In the genomic region with DNA sequence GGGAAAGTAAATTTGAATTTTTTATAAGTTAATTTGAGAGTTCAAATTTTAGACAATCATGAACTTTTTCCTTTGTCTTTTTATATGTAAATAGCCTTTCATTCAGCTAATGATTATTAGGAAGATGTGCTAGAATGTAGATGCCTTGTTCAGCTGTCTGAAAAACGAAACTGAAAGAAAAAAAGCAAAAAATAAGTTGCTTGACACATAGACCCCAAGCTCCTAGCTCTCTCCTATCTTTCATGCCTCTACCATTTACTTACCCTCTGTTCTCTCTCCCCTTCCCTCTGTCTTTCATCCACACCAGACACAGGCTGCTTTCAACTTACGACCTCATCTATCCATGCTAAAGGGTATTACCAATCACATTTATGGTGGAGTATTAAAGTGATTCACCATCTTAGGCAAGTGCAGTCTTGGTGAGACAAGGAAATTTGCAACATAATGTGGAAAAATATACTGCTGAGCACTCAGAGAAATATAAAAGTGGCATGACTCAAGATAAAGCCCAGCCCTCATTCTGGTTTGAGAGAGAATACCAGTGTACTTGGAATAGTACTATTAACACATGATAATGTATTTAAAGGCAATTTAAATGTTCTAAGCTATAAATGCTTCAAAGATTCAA, we compare ENCODE assay signal across 1 cellular context.
TF ChIP-seq lines count a peak whose summit lies in the region.

No MANE protein-coding gene starts in this region.

TF ChIP-seq in HepG2, 621 proteins besides CTCF, POLR2A, EP300 and RAD21 (continued from another document):
- TF ChIP-seq, protein P1, sequence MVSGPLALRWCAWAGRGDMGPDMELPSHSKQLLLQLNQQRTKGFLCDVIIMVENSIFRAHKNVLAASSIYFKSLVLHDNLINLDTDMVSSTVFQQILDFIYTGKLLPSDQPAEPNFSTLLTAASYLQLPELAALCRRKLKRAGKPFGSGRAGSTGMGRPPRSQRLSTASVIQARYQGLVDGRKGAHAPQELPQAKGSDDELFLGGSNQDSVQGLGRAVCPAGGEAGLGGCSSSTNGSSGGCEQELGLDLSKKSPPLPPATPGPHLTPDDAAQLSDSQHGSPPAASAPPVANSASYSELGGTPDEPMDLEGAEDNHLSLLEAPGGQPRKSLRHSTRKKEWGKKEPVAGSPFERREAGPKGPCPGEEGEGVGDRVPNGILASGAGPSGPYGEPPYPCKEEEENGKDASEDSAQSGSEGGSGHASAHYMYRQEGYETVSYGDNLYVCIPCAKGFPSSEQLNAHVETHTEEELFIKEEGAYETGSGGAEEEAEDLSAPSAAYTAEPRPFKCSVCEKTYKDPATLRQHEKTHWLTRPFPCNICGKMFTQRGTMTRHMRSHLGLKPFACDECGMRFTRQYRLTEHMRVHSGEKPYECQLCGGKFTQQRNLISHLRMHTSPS (CRISPR knock-in tag; IDR thresholded peaks at IDR 0.05; ENCODE audit: low read depth), result no peak
- TF ChIP-seq, protein P2, sequence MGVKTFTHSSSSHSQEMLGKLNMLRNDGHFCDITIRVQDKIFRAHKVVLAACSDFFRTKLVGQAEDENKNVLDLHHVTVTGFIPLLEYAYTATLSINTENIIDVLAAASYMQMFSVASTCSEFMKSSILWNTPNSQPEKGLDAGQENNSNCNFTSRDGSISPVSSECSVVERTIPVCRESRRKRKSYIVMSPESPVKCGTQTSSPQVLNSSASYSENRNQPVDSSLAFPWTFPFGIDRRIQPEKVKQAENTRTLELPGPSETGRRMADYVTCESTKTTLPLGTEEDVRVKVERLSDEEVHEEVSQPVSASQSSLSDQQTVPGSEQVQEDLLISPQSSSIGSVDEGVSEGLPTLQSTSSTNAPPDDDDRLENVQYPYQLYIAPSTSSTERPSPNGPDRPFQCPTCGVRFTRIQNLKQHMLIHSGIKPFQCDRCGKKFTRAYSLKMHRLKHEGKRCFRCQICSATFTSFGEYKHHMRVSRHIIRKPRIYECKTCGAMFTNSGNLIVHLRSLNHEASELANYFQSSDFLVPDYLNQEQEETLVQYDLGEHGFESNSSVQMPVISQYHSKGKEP (CRISPR knock-in tag; IDR thresholded peaks at IDR 0.05), result no peak
- TF ChIP-seq ZNF883 (CRISPR knock-in tag; IDR thresholded peaks at IDR 0.05; ENCODE audit: not compliant biosample characterization) (no peak), BCL6 (CRISPR knock-in tag; IDR thresholded peaks at IDR 0.05) (no peak), NR2C2 (CRISPR knock-in tag; IDR thresholded peaks at IDR 0.05; ENCODE audit: borderline replicate concordance) (no peak), KMT2B (CRISPR knock-in tag; IDR thresholded peaks at IDR 0.05) (no peak), DPF2 (CRISPR knock-in tag; IDR thresholded peaks at IDR 0.05; ENCODE audit: borderline replicate concordance, low read depth) (no peak)
- TF ChIP-seq, protein P3, sequence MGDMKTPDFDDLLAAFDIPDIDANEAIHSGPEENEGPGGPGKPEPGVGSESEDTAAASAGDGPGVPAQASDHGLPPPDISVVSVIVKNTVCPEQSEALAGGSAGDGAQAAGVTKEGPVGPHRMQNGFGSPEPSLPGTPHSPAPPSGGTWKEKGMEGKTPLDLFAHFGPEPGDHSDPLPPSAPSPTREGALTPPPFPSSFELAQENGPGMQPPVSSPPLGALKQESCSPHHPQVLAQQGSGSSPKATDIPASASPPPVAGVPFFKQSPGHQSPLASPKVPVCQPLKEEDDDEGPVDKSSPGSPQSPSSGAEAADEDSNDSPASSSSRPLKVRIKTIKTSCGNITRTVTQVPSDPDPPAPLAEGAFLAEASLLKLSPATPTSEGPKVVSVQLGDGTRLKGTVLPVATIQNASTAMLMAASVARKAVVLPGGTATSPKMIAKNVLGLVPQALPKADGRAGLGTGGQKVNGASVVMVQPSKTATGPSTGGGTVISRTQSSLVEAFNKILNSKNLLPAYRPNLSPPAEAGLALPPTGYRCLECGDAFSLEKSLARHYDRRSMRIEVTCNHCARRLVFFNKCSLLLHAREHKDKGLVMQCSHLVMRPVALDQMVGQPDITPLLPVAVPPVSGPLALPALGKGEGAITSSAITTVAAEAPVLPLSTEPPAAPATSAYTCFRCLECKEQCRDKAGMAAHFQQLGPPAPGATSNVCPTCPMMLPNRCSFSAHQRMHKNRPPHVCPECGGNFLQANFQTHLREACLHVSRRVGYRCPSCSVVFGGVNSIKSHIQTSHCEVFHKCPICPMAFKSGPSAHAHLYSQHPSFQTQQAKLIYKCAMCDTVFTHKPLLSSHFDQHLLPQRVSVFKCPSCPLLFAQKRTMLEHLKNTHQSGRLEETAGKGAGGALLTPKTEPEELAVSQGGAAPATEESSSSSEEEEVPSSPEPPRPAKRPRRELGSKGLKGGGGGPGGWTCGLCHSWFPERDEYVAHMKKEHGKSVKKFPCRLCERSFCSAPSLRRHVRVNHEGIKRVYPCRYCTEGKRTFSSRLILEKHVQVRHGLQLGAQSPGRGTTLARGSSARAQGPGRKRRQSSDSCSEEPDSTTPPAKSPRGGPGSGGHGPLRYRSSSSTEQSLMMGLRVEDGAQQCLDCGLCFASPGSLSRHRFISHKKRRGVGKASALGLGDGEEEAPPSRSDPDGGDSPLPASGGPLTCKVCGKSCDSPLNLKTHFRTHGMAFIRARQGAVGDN (CRISPR knock-in tag; IDR thresholded peaks at IDR 0.05), result no peak
- TF ChIP-seq, protein P4, sequence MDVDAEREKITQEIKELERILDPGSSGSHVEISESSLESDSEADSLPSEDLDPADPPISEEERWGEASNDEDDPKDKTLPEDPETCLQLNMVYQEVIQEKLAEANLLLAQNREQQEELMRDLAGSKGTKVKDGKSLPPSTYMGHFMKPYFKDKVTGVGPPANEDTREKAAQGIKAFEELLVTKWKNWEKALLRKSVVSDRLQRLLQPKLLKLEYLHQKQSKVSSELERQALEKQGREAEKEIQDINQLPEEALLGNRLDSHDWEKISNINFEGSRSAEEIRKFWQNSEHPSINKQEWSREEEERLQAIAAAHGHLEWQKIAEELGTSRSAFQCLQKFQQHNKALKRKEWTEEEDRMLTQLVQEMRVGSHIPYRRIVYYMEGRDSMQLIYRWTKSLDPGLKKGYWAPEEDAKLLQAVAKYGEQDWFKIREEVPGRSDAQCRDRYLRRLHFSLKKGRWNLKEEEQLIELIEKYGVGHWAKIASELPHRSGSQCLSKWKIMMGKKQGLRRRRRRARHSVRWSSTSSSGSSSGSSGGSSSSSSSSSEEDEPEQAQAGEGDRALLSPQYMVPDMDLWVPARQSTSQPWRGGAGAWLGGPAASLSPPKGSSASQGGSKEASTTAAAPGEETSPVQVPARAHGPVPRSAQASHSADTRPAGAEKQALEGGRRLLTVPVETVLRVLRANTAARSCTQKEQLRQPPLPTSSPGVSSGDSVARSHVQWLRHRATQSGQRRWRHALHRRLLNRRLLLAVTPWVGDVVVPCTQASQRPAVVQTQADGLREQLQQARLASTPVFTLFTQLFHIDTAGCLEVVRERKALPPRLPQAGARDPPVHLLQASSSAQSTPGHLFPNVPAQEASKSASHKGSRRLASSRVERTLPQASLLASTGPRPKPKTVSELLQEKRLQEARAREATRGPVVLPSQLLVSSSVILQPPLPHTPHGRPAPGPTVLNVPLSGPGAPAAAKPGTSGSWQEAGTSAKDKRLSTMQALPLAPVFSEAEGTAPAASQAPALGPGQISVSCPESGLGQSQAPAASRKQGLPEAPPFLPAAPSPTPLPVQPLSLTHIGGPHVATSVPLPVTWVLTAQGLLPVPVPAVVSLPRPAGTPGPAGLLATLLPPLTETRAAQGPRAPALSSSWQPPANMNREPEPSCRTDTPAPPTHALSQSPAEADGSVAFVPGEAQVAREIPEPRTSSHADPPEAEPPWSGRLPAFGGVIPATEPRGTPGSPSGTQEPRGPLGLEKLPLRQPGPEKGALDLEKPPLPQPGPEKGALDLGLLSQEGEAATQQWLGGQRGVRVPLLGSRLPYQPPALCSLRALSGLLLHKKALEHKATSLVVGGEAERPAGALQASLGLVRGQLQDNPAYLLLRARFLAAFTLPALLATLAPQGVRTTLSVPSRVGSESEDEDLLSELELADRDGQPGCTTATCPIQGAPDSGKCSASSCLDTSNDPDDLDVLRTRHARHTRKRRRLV (CRISPR knock-in tag; IDR thresholded peaks at IDR 0.05), result no peak
- TF ChIP-seq, protein P5, sequence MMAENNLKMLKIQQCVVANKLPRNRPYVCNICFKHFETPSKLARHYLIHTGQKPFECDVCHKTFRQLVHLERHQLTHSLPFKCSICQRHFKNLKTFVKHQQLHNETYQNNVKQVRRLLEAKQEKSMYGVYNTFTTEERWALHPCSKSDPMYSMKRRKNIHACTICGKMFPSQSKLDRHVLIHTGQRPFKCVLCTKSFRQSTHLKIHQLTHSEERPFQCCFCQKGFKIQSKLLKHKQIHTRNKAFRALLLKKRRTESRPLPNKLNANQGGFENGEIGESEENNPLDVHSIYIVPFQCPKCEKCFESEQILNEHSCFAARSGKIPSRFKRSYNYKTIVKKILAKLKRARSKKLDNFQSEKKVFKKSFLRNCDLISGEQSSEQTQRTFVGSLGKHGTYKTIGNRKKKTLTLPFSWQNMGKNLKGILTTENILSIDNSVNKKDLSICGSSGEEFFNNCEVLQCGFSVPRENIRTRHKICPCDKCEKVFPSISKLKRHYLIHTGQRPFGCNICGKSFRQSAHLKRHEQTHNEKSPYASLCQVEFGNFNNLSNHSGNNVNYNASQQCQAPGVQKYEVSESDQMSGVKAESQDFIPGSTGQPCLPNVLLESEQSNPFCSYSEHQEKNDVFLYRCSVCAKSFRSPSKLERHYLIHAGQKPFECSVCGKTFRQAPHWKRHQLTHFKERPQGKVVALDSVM (CRISPR knock-in tag; IDR thresholded peaks at IDR 0.05), result no peak
